Comparison of ENCODE assay signal across 29 cellular contexts in genomic region chr22:49276567-49276966, GRCh38.
"Had no signal": no experiment of that assay in that cellular context is flagged by ENCODE, and none has a peak within 500 bp of the region (broad histone marks: within the 10 kb centered on the region; RNA-seq: fewer than 3 reads in every experiment).

No MANE protein-coding gene starts in this region.

- H3K4me1 ChIP-seq: parathyroid adenoma, psoas muscle, right lobe of liver, sigmoid colon, suprapubic skin, testis, tibial nerve, upper lobe of left lung, vagina had no signal

- H3K79me2 ChIP-seq: parathyroid adenoma had no signal

- H3K9ac ChIP-seq: parathyroid adenoma had no signal

- H3K36me3 Mint-ChIP-seq: stimulated activated memory B cell treated with anti-CD40 and anti-IgM and Interleukin-4, amounts not matched to agents 10 μg/mL and 1 μg/mL and 100 μg/mL, for 72 hours had no signal

- ATAC-seq: naive thymus-derived CD8-positive, alpha-beta T cell; natural killer cell treated with Interleukin-12 subunit alpha and Interleukin-12 subunit beta and Interleukin-15 and Interleukin-18, amount 100 ng/mL, for 72 hours; psoas muscle; right cardiac atrium; right lobe of liver; stimulated activated memory B cell treated with anti-CD40 and anti-IgM and Interleukin-4, amounts not matched to agents 10 μg/mL and 1 μg/mL and 100 μg/mL, for 72 hours; stimulated activated naive CD8-positive, alpha-beta T cell treated with anti-CD3 and anti-CD28 coated beads, Interleukin-15, amount 100 ng/mL, for 72 hours; stimulated activated naive CD8-positive, alpha-beta T cell treated with anti-CD3 and anti-CD28 coated beads, Interleukin-15, Interleukin-2, amounts not matched to agents 100 U/mL and 50 U/mL, for 24 hours had no signal

- H3K27me3 ChIP-seq: right lobe of liver, testis, tibial nerve, upper lobe of left lung, vagina had no signal

- H3K9me3 ChIP-seq: neutrophil, psoas muscle, right lobe of liver, sigmoid colon, suprapubic skin, testis, upper lobe of left lung, vagina had no signal

- DNase-seq: naive thymus-derived CD8-positive, alpha-beta T cell; nephron progenitor cell; nucleus accumbens; psoas muscle; right cardiac atrium; right lobe of liver; sigmoid colon; small intestine; stimulated activated CD4-positive, alpha-beta T cell treated with anti-CD3 and anti-CD28 coated beads, Interleukin-12 subunit alpha, Interleukin-12 subunit beta, amount 100 ng/mL, for 4 hours; stimulated activated CD4-positive, alpha-beta T cell treated with anti-CD3 and anti-CD28 coated beads, Interleukin-1b, Interleukin-23, amount 100 ng/mL, for 48 hours; stimulated activated CD4-positive, alpha-beta T cell treated with anti-CD3 and anti-CD28 coated beads, Interleukin-4, amount 100 ng/mL, for 1 hour; stimulated activated CD4-positive, alpha-beta T cell treated with anti-CD3 and anti-CD28 coated beads, Interleukin-4, amount 100 ng/mL, for 4 hours; stimulated activated CD8-positive, alpha-beta memory T cell treated with anti-CD3 and anti-CD28 coated beads, Interleukin-4, amount 100 ng/mL, for 48 hours; stimulated activated naive CD4-positive, alpha-beta T cell; stimulated activated naive CD8-positive, alpha-beta T cell treated with anti-CD3 and anti-CD28 coated beads, Interleukin-15, amount 100 ng/mL, for 72 hours; stimulated activated naive CD8-positive, alpha-beta T cell treated with anti-CD3 and anti-CD28 coated beads, Interleukin-15, Interleukin-2, amounts not matched to agents 100 U/mL and 50 U/mL, for 24 hours; substantia nigra; testis; trophoblast cell; upper lobe of left lung had no signal

- H3K27ac Mint-ChIP-seq: naive thymus-derived CD8-positive, alpha-beta T cell; natural killer cell treated with Interleukin-12 subunit alpha and Interleukin-12 subunit beta and Interleukin-15 and Interleukin-18, amount 100 ng/mL, for 72 hours; nephron progenitor cell; progenitor cell of endocrine pancreas; stimulated activated memory B cell treated with anti-CD40 and anti-IgM and Interleukin-4, amounts not matched to agents 10 μg/mL and 1 μg/mL and 100 μg/mL, for 72 hours; stimulated activated naive CD8-positive, alpha-beta T cell treated with anti-CD3 and anti-CD28 coated beads, Interleukin-15, amount 100 ng/mL, for 72 hours had no signal

- H2AFZ ChIP-seq: parathyroid adenoma had no signal

- H3K4me1 Mint-ChIP-seq: neural crest cell; stimulated activated memory B cell treated with anti-CD40 and anti-IgM and Interleukin-4, amounts not matched to agents 10 μg/mL and 1 μg/mL and 100 μg/mL, for 72 hours; stimulated activated naive CD8-positive, alpha-beta T cell treated with anti-CD3 and anti-CD28 coated beads, Interleukin-15, amount 100 ng/mL, for 72 hours had no signal

- H3K4me3 Mint-ChIP-seq: natural killer cell treated with Interleukin-12 subunit alpha and Interleukin-12 subunit beta and Interleukin-15 and Interleukin-18, amount 100 ng/mL, for 72 hours; nephron progenitor cell; neural crest cell; stimulated activated memory B cell treated with anti-CD40 and anti-IgM and Interleukin-4, amounts not matched to agents 10 μg/mL and 1 μg/mL and 100 μg/mL, for 72 hours; stimulated activated naive CD8-positive, alpha-beta T cell treated with anti-CD3 and anti-CD28 coated beads, Interleukin-15, amount 100 ng/mL, for 72 hours had no signal

- H3K4me3 ChIP-seq: psoas muscle, right lobe of liver, sigmoid colon, suprapubic skin, testis, tibial nerve, upper lobe of left lung, vagina had no signal

- FAIRE-seq: small intestine had no signal

- H3K27ac ChIP-seq: neutrophil, parathyroid adenoma, psoas muscle, right lobe of liver, sigmoid colon, suprapubic skin, testis, tibial nerve, upper lobe of left lung, vagina had no signal

- H3K36me3 ChIP-seq: neutrophil, right lobe of liver, sigmoid colon, suprapubic skin, tibial nerve, upper lobe of left lung, vagina had no signal
